ENCODE assay signal across 8 cellular contexts in genomic region chr17:2094891-2095535, GRCh38. TPM values are rescaled to one million over a fixed set of nuclear protein-coding genes. Genes with fewer than 3 reads are reported as not detected.
DNase-seq lines count a peak whose midpoint lies in the region; ATAC-seq and TF ChIP-seq lines count a peak whose summit lies in the region.

No MANE protein-coding gene starts in this region.

- no TSS peak for BruUV-seq in A673 (replicated peaks; lab: Mats Ljungman, UMichigan)

- H3K4me3 ChIP-seq in A673 (ENCODE audit: low read depth, low read length, poor library complexity, severe bottlenecking), result no peak overlapping the region

- intact Hi-C loops in A673 (cut with micrococcal nuclease; ENCODE audit: unreplicated experiment), result no loop called here

- CTCF ChIA-PET in A673 (lab: Charles Lee), result interaction anchor here (0.7 to 2.0 kb wide), 2 partner anchors 137 to 150 kb away, joined by 3 to 6 read pairs; no protein-coding TSS in a partner anchor
- CTCF ChIA-PET in activated CD4-positive, alpha-beta memory T cell treated with anti-CD3 and anti-CD28 coated beads, Interleukin-2, amount 10 ng/mL, durations not matched to agents 7 days and 5 days (lab: Charles Lee), result interaction anchor here (0.7 to 1.5 kb wide), 5 partner anchors 8 to 150 kb away, joined by 3 to 8 read pairs (median 4); no protein-coding TSS in a partner anchor

- H3K4me1 ChIP-seq in A673 (ENCODE audit: insufficient read depth, low read length, poor library complexity, severe bottlenecking), result peaks cover 18% of the 10 kb centered on the region

- in situ Hi-C loops in T47D (cut with HindIII; ENCODE audit: low pct_unique_long_range_greater_than_20kb, low sequenced_read_pairs), result no loop called here

- H3K27ac Mint-ChIP-seq in stimulated activated memory B cell treated with anti-CD40 and anti-IgM and Interleukin-4, amounts not matched to agents 10 μg/mL and 1 μg/mL and 100 μg/mL, for 72 hours, result no peak overlapping the region
- no peak overlapping the region for H3K27ac Mint-ChIP-seq in activated CD4-positive, alpha-beta memory T cell treated with anti-CD3 and anti-CD28 coated beads, Interleukin-2, amount 10 ng/mL, durations not matched to agents 7 days and 5 days

- peaks cover 20% of the 10 kb centered on the region for H3K4me1 Mint-ChIP-seq in stimulated activated memory B cell treated with anti-CD40 and anti-IgM and Interleukin-4, amounts not matched to agents 10 μg/mL and 1 μg/mL and 100 μg/mL, for 72 hours
- peaks cover 33% of the 10 kb centered on the region for H3K4me1 Mint-ChIP-seq in activated CD4-positive, alpha-beta memory T cell treated with anti-CD3 and anti-CD28 coated beads, Interleukin-2, amount 10 ng/mL, durations not matched to agents 7 days and 5 days

- no peaks in the 10 kb centered on the region for H3K27me3 ChIP-seq in A673 (replicated peaks; ENCODE audit: insufficient read depth, low read depth, low read length, poor library complexity)

- H3K4me3 Mint-ChIP-seq in stimulated activated memory B cell treated with anti-CD40 and anti-IgM and Interleukin-4, amounts not matched to agents 10 μg/mL and 1 μg/mL and 100 μg/mL, for 72 hours, result no peak overlapping the region
- H3K4me3 Mint-ChIP-seq in activated CD4-positive, alpha-beta memory T cell treated with anti-CD3 and anti-CD28 coated beads, Interleukin-2, amount 10 ng/mL, durations not matched to agents 7 days and 5 days, result no peak overlapping the region

- H3K36me3 Mint-ChIP-seq in stimulated activated memory B cell treated with anti-CD40 and anti-IgM and Interleukin-4, amounts not matched to agents 10 μg/mL and 1 μg/mL and 100 μg/mL, for 72 hours, result peaks cover 17% of the 10 kb centered on the region
- peaks cover 8% of the 10 kb centered on the region for H3K36me3 Mint-ChIP-seq in activated CD4-positive, alpha-beta memory T cell treated with anti-CD3 and anti-CD28 coated beads, Interleukin-2, amount 10 ng/mL, durations not matched to agents 7 days and 5 days (ENCODE audit: low read depth)

- POLR2A ChIA-PET in A673 (lab: Charles Lee; ENCODE audit: low non-redundant PET), result no interaction called here
- POLR2A ChIA-PET in activated CD4-positive, alpha-beta memory T cell treated with anti-CD3 and anti-CD28 coated beads, Interleukin-2, amount 10 ng/mL, durations not matched to agents 7 days and 5 days (lab: Charles Lee), result interaction anchor here (1.1 kb wide), 1 partner anchor 31 kb away, joined by 3 read pairs; no protein-coding TSS in a partner anchor

- no peaks in the 10 kb centered on the region for H3K27me3 Mint-ChIP-seq in stimulated activated memory B cell treated with anti-CD40 and anti-IgM and Interleukin-4, amounts not matched to agents 10 μg/mL and 1 μg/mL and 100 μg/mL, for 72 hours
- no peaks in the 10 kb centered on the region for H3K27me3 Mint-ChIP-seq in activated CD4-positive, alpha-beta memory T cell treated with anti-CD3 and anti-CD28 coated beads, Interleukin-2, amount 10 ng/mL, durations not matched to agents 7 days and 5 days

- H3K27ac ChIP-seq in A673 (ENCODE audit: low read depth, low read length, poor library complexity, severe bottlenecking), result no peak overlapping the region

- no peak for ATAC-seq in stimulated activated memory B cell treated with anti-CD40 and anti-IgM and Interleukin-4, amounts not matched to agents 10 μg/mL and 1 μg/mL and 100 μg/mL, for 72 hours

- H3K9me3 Mint-ChIP-seq in stimulated activated memory B cell treated with anti-CD40 and anti-IgM and Interleukin-4, amounts not matched to agents 10 μg/mL and 1 μg/mL and 100 μg/mL, for 72 hours, result no peaks in the 10 kb centered on the region
- no peaks in the 10 kb centered on the region for H3K9me3 Mint-ChIP-seq in activated CD4-positive, alpha-beta memory T cell treated with anti-CD3 and anti-CD28 coated beads, Interleukin-2, amount 10 ng/mL, durations not matched to agents 7 days and 5 days

- H3K36me3 ChIP-seq in A673 (ENCODE audit: insufficient read depth, low read length, poor library complexity, severe bottlenecking), result no peaks in the 10 kb centered on the region

- DNase-seq in A673 (ENCODE audit: low spot score) (peak; percentile 52), HuH-7 (ENCODE audit: low spot score) (peak; percentile 68), T47D (ENCODE audit: low read depth in 1 of 2, low spot score in 1 of 2) (peak; percentile 39 to 81), left kidney (ENCODE audit: low read depth, low spot score) (peak; percentile 44), NCI-H2107 treated with DMSO at 0.1 percent for 48 hours (lab: John Stamatoyannopoulos, UW; ENCODE audit: unreplicated experiment) (no peak), iPS-NIHi11 (ENCODE audit: low spot score) (no peak)
- DNase-seq in activated CD4-positive, alpha-beta memory T cell treated with anti-CD3 and anti-CD28 coated beads, Interleukin-2, amount 10 ng/mL, durations not matched to agents 7 days and 5 days, result no peak

- TF ChIP-seq CTCF in A673 (conservative IDR thresholded peaks at IDR 0.05; ENCODE audit: low read depth, low read length), result peak; percentile 63

- H3K9me3 ChIP-seq in A673 (ENCODE audit: low read depth, low read length, poor library complexity, severe bottlenecking), result no peaks in the 10 kb centered on the region

RNA-seq across cellular contexts. Expression of gene HIC1, which starts 40.1 kb away (rescaled TPM):
- 0.84 and 1.5 TPM in 2 replicates for total RNA-seq in A673 (2021)
- total RNA-seq in activated CD4-positive, alpha-beta memory T cell treated with anti-CD3 and anti-CD28 coated beads, Interleukin-2, amount 10 ng/mL, durations not matched to agents 7 days and 5 days, result 10 to 100 TPM; 38.3 to 39.8 TPM

RNA-seq across cellular contexts. Expression of gene OVCA2, which starts 53.2 kb away (rescaled TPM):
- 30.7 and 33.1 TPM in 2 replicates for total RNA-seq in A673 (2021)
- 10 to 100 TPM; 43.2 to 45.4 TPM for total RNA-seq in activated CD4-positive, alpha-beta memory T cell treated with anti-CD3 and anti-CD28 coated beads, Interleukin-2, amount 10 ng/mL, durations not matched to agents 7 days and 5 days

Comparison
In these comparisons a context has a peak if more than half of its experiments do, and no peak if none do; other contexts are left out.
1. DNase-seq: peak in A673 (single experiment), HuH-7 (single experiment), T47D (2 of 2) and left kidney (single experiment); none in NCI-H2107 treated with DMSO at 0.1 percent for 48 hours (single experiment), activated CD4-positive, alpha-beta memory T cell treated with anti-CD3 and anti-CD28 coated beads, Interleukin-2, amount 10 ng/mL, durations not matched to agents 7 days and 5 days (single experiment) and iPS-NIHi11 (single experiment).
2. RNA of gene HIC1, which starts 40.1 kb away (total RNA-seq): 38.3 to 39.8 TPM in activated CD4-positive, alpha-beta memory T cell treated with anti-CD3 and anti-CD28 coated beads, Interleukin-2, amount 10 ng/mL, durations not matched to agents 7 days and 5 days; 0.84 to 1.5 TPM in A673; every median in the first group is over 10 times any median in the second.